ENCODE assay signal across 8 cellular contexts in genomic region chr2:20224716-20225293, GRCh38. TPM values are rescaled to one million over a fixed set of nuclear protein-coding genes. Genes with fewer than 3 reads are reported as not detected.
DNase-seq lines count a peak whose midpoint lies in the region; ATAC-seq and TF ChIP-seq lines count a peak whose summit lies in the region.

TSS of gene SDC1 (minus strand) at chr2:20225130. CDS start at chr2:20224867, 263 bp downstream.

- H3K27ac ChIP-seq in CD8-positive, alpha-beta memory T cell (ENCODE audit: low read depth, low read length) = no peak within 1 kb of the TSS
- peak within 1 kb of the TSS in 3 of 4 donors; percentile 64 to 76 (median 66) for H3K27ac ChIP-seq in gastroesophageal sphincter

- TF ChIP-seq CTCF in activated B cell treated with CpG ODN at 0.5 μM for 24 hours (IDR thresholded peaks at IDR 0.05) (no peak), gastroesophageal sphincter (IDR thresholded peaks at IDR 0.05) (no peak), omental fat pad (IDR thresholded peaks at IDR 0.05) (no peak)

- no peak for TF ChIP-seq POLR2A in gastroesophageal sphincter (IDR thresholded peaks at IDR 0.05)

- intact Hi-C loops in activated B cell treated with CpG ODN at 0.5 μM for 24 hours (cut with micrococcal nuclease) = loop anchor here (1.0 to 10.0 kb wide), 3 partner anchors 90 to 430 kb away; partner anchors contain the start of gene HS1BP3

- H3K4me1 Mint-ChIP-seq in CD8-positive, alpha-beta memory T cell = peaks cover 0 to 16% (median 4%) of the 10 kb centered on the region in 3 donors
- peaks cover 12% of the 10 kb centered on the region for H3K4me1 Mint-ChIP-seq in activated B cell treated with CpG ODN at 0.5 μM for 24 hours

- DNase-seq in CD8-positive, alpha-beta memory T cell = no peak
- DNase-seq in activated B cell treated with CpG ODN at 0.5 μM for 24 hours (no peak), omental fat pad (ENCODE audit: low spot score) (no peak), cerebellar nuclear complex (lab: John Stamatoyannopoulos, UW) (no peak)
- DNase-seq in stimulated activated CD4-positive, alpha-beta T cell treated with anti-CD3 and anti-CD28 coated beads, Interleukin-12 subunit alpha, Interleukin-12 subunit beta, amount 100 ng/mL, for 4 hours = no peak

- no CpG with 5 or more reads among the region's 65 CpGs for WGBS in gastroesophageal sphincter (ENCODE audit: low coverage in 1 of 2), 2 donors

- no peak within 1 kb of the TSS for H3K4me3 ChIP-seq in CD8-positive, alpha-beta memory T cell (ENCODE audit: low read length)
- peak within 1 kb of the TSS; percentile 36 to 67 for H3K4me3 ChIP-seq in gastroesophageal sphincter

- POLR2A ChIA-PET in CD8-positive, alpha-beta memory T cell (lab: Charles Lee) = no interaction called here
- POLR2A ChIA-PET in activated B cell treated with CpG ODN at 0.5 μM for 24 hours (lab: Charles Lee) = no interaction called here

- H3K4me1 ChIP-seq in CD8-positive, alpha-beta memory T cell (ENCODE audit: insufficient read depth, low read length) = no peaks in the 10 kb centered on the region
- peaks cover 0 to 33% (median 13%) of the 10 kb centered on the region in 3 donors for H3K4me1 ChIP-seq in gastroesophageal sphincter

- TF ChIP-seq RAD21 in Ishikawa (IDR thresholded peaks at IDR 0.05; ENCODE audit: low read depth) = no peak

- H3K27me3 Mint-ChIP-seq in CD8-positive, alpha-beta memory T cell = peaks cover 33 to 62% of the 10 kb centered on the region in 2 donors
- H3K27me3 Mint-ChIP-seq in activated B cell treated with CpG ODN at 0.5 μM for 24 hours = peaks cover 45% of the 10 kb centered on the region

- H3K36me3 ChIP-seq in CD8-positive, alpha-beta memory T cell (ENCODE audit: insufficient read depth, low read length) = no peaks in the 10 kb centered on the region
- no peaks in the 10 kb centered on the region for H3K36me3 ChIP-seq in gastroesophageal sphincter

- no peaks in the 10 kb centered on the region for H3K27me3 ChIP-seq in CD8-positive, alpha-beta memory T cell (ENCODE audit: insufficient read depth, low read length, poor library complexity, severe bottlenecking)
- peaks cover 39% of the 10 kb centered on the region for H3K27me3 ChIP-seq in gastroesophageal sphincter

- H3K4me3 Mint-ChIP-seq in CD8-positive, alpha-beta memory T cell = peak within 1 kb of the TSS in 6 of 7 donors; percentile 39 to 68 (median 50)
- peak within 1 kb of the TSS; percentile 67 for H3K4me3 Mint-ChIP-seq in activated B cell treated with CpG ODN at 0.5 μM for 24 hours

- no peaks in the 10 kb centered on the region for H3K9me3 ChIP-seq in CD8-positive, alpha-beta memory T cell (ENCODE audit: low read length)
- no peaks in the 10 kb centered on the region for H3K9me3 ChIP-seq in gastroesophageal sphincter

- peaks cover 0 to 2% (median 0%) of the 10 kb centered on the region in 5 donors for H3K9me3 Mint-ChIP-seq in CD8-positive, alpha-beta memory T cell
- H3K9me3 Mint-ChIP-seq in activated B cell treated with CpG ODN at 0.5 μM for 24 hours = no peaks in the 10 kb centered on the region

- CTCF ChIA-PET in CD8-positive, alpha-beta memory T cell (lab: Charles Lee) = no interaction called here
- CTCF ChIA-PET in activated B cell treated with CpG ODN at 0.5 μM for 24 hours (lab: Charles Lee) = interaction anchor here (1.4 kb wide), 1 partner anchor 209 kb away, joined by 6 read pairs; no protein-coding TSS in a partner anchor

- H3K27ac Mint-ChIP-seq in CD8-positive, alpha-beta memory T cell = no peak within 1 kb of the TSS
- no peak within 1 kb of the TSS for H3K27ac Mint-ChIP-seq in activated B cell treated with CpG ODN at 0.5 μM for 24 hours

- no peaks in the 10 kb centered on the region for H3K36me3 Mint-ChIP-seq in CD8-positive, alpha-beta memory T cell
- H3K36me3 Mint-ChIP-seq in activated B cell treated with CpG ODN at 0.5 μM for 24 hours (ENCODE audit: low read depth) = no peaks in the 10 kb centered on the region

- no peak for TF ChIP-seq EP300 in Ishikawa (IDR thresholded peaks at IDR 0.05; ENCODE audit: borderline replicate concordance)
- TF ChIP-seq EP300 in gastroesophageal sphincter (IDR thresholded peaks at IDR 0.05) = no peak

- ATAC-seq in GM19455 (IDR thresholded peaks at IDR 0.05; ENCODE audit: unreplicated experiment) (peak; percentile 26), activated B cell treated with CpG ODN at 0.5 μM for 24 hours (ENCODE audit: low read depth) (peak; percentile 18), gastroesophageal sphincter (peak; percentile 61), omental fat pad (ENCODE audit: low FRiP score) (peak; percentile 52)

TF ChIP-seq in Ishikawa, 13 proteins besides CTCF, POLR2A, EP300 and RAD21:
- TF ChIP-seq, protein P1, sequence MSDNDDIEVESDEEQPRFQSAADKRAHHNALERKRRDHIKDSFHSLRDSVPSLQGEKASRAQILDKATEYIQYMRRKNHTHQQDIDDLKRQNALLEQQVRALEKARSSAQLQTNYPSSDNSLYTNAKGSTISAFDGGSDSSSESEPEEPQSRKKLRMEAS (IDR thresholded peaks at IDR 0.05) = peak; percentile 84
- TF ChIP-seq TEAD4 (IDR thresholded peaks at IDR 0.05) (no peak), TAF1 (IDR thresholded peaks at IDR 0.05; ENCODE audit: low read depth) (peak; percentile 23; the same call in 1 of the 2 replicates), ZBTB7A (IDR thresholded peaks at IDR 0.05; ENCODE audit: low read depth) (no peak; the same call in 1 of the 2 replicates)

RNA-seq across cellular contexts. Expression of gene SDC1, which starts in this region (rescaled TPM):
- total RNA-seq in CD8-positive, alpha-beta memory T cell = under 1 TPM; 0.13 to 0.27 TPM
- polyA plus RNA-seq in CD8-positive, alpha-beta memory T cell = not detected
- total RNA-seq in activated B cell treated with CpG ODN at 0.5 μM for 24 hours (not detected in 2 replicates), gastroesophageal sphincter (10 to 100 TPM in 1 of 4 donors, 1 to 10 TPM in 3; 1.1 to 29.5 (median 1.8) TPM), omental fat pad (1 to 10 TPM in 3 of 4 donors, under 1 TPM in 1; 0.50 to 5.4 (median 1.6) TPM)

Comparison
In these comparisons a context has a peak if more than half of its experiments do, and no peak if none do; other contexts are left out.
1. Peak in ATAC-seq in activated B cell treated with CpG ODN at 0.5 μM for 24 hours; RNA of the gene not detected or under 1 TPM.